ENCODE assay signal across 8 cellular contexts in the genomic region with DNA sequence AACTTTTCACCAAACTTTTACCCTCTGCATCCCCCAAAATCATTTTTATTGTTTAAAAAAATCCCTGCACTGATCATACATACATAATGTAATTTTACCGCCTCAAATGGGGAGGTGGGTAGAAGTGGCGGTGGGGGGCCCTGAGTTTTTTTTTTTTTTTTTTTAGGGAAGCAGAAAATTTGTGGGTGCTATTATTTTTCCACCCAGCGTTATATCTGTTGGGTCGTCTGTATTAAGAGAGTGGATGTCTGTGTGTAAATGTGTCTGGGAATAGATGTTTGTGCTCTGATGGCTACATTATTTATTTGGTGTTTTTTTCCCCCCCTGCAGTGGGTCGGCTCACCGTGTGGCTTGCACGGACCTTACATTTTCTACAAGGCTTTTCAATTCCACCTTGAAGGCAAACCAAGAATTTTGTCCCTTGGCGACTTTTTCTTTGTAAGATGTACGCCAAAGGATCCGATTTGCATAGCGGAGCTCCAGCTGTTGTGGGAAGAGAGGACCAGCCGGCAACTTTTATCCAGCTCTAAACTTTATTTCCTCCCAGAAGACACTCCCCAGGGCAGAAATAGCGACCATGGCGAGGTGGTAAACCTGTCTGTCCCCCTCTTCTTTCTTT. TPM values are rescaled to one million over a fixed set of nuclear protein-coding genes. Genes with fewer than 3 reads are reported as not detected.
DNase-seq lines count a peak whose midpoint lies in the region; ATAC-seq, FAIRE-seq and TF ChIP-seq lines count a peak whose summit lies in the region.

No MANE protein-coding gene starts in this region.

- POLR2A ChIA-PET in CD4-positive, alpha-beta T cell (lab: Charles Lee): interaction anchor here (0.6 to 8.1 kb wide), 40 partner anchors 10 to 1996 kb away, joined by 3 to 103 read pairs (median 6); partner anchors contain the start of genes CCDC6 and EGR2

- intact Hi-C loops in CD4-positive, alpha-beta T cell (cut with DNase I, micrococcal nuclease): loop anchor here (1.0 to 10.0 kb wide), 8 partner anchors 41 to 913 kb away; partner anchors contain the start of gene EGR2 (in 1 of the 2)
- intact Hi-C loops in adrenal gland (cut with DNase I): loop anchor here in 1 of 2 donors (10.0 kb wide), 1 partner anchor 343 kb away; no protein-coding TSS in a partner anchor

- H3K27me3 Mint-ChIP-seq in CD4-positive, alpha-beta T cell: no peaks in the 10 kb centered on the region

- TF ChIP-seq POLR2A in adrenal gland (IDR thresholded peaks at IDR 0.05): no peak

- FAIRE-seq in small intestine (lab: Jason Lieb, UNC): no peak

- no peak for TF ChIP-seq CTCF in CD4-positive, alpha-beta T cell (IDR thresholded peaks at IDR 0.05)
- no peak for TF ChIP-seq CTCF in adrenal gland (IDR thresholded peaks at IDR 0.05)

- H3K27ac Mint-ChIP-seq in CD4-positive, alpha-beta T cell: peak overlapping the region; percentile 91

- ATAC-seq in CD4-positive, alpha-beta T cell (ENCODE audit: poor library complexity): no peak
- ATAC-seq in HG03354 (IDR thresholded peaks at IDR 0.05; ENCODE audit: poor library complexity, severe bottlenecking, unreplicated experiment) (no peak), HG03280 (IDR thresholded peaks at IDR 0.05; ENCODE audit: unreplicated experiment) (no peak)

- H3K36me3 Mint-ChIP-seq in CD4-positive, alpha-beta T cell (ENCODE audit: low read depth): peaks cover 30% of the 10 kb centered on the region

- no peaks in the 10 kb centered on the region for H3K36me3 ChIP-seq in adrenal gland (replicated peaks in 1 of 2)
- H3K36me3 ChIP-seq in iPS-18a (ENCODE audit: control insufficient read depth, low read depth, low read length): no peaks in the 10 kb centered on the region
- no peaks in the 10 kb centered on the region for H3K36me3 ChIP-seq in small intestine (ENCODE audit: control insufficient read depth in 2 of 2, insufficient read depth in 2 of 2, low read length in 2 of 2)

- peaks cover 20 to 42% of the 10 kb centered on the region in 2 donors for H3K4me1 ChIP-seq in adrenal gland (replicated peaks in 1 of 2)
- H3K4me1 ChIP-seq in iPS-18a (ENCODE audit: control insufficient read depth, low read depth, low read length): peaks cover 39% of the 10 kb centered on the region
- H3K4me1 ChIP-seq in small intestine (ENCODE audit: control insufficient read depth in 2 of 2, insufficient read depth in 1 of 2, low read depth in 1 of 2, low read length in 1 of 2): peaks cover 0 to 13% of the 10 kb centered on the region in 2 donors

- CTCF ChIA-PET in CD4-positive, alpha-beta T cell (lab: Charles Lee): interaction anchor here (0.7 to 5.1 kb wide), 10 partner anchors 34 to 1374 kb away, joined by 3 to 20 read pairs (median 6); no protein-coding TSS in a partner anchor

- no peaks in the 10 kb centered on the region for H3K9me3 ChIP-seq in CD4-positive, alpha-beta T cell (ENCODE audit: control insufficient read depth, low read length)
- no peaks in the 10 kb centered on the region for H3K9me3 ChIP-seq in adrenal gland (replicated peaks in 1 of 3)
- no peaks in the 10 kb centered on the region for H3K9me3 ChIP-seq in iPS-18a (ENCODE audit: control insufficient read depth, low read depth, low read length)
- H3K9me3 ChIP-seq in small intestine (ENCODE audit: control insufficient read depth, low read depth): no peaks in the 10 kb centered on the region

- H3K27ac ChIP-seq in CD4-positive, alpha-beta T cell (ENCODE audit: low read depth, low read length): peak overlapping the region; percentile 98
- H3K27ac ChIP-seq in adrenal gland (peak overlapping the region; percentile 89 to 99 (median 94)), iPS-18a (ENCODE audit: low read length) (no peak overlapping the region), small intestine (ENCODE audit: low read depth in 1 of 2, low read length in 1 of 2) (peak overlapping the region; percentile 71 to 100)

- H3K9me3 Mint-ChIP-seq in CD4-positive, alpha-beta T cell: no peaks in the 10 kb centered on the region

- no peak for DNase-seq in CD4-positive, alpha-beta T cell
- peak; percentile 26 for DNase-seq in Jurkat, Clone E6-1 (ENCODE audit: low read depth, low spot score)
- DNase-seq in adrenal gland: peak in 2 of 7 donors; percentile 29 to 32
- DNase-seq in small intestine: peak; percentile 50
- no peak for DNase-seq in MV-4-11 (lab: John Stamatoyannopoulos, UW)

- 0 to 1% (median 0%) methylated on average over 14 of the region's 14 CpGs for WGBS in adrenal gland, 4 donors
- 0% methylated on average over 14 of the region's 14 CpGs for WGBS in small intestine, 3 donors

- no peak overlapping the region for H3K9ac ChIP-seq in iPS-18a (ENCODE audit: low read length)

- H3K4me1 Mint-ChIP-seq in CD4-positive, alpha-beta T cell (ENCODE audit: low read depth): peaks cover 59% of the 10 kb centered on the region

- peak overlapping the region; percentile 88 for H3K4me3 ChIP-seq in Jurkat, Clone E6-1 (ENCODE audit: low read length)
- H3K4me3 ChIP-seq in adrenal gland: peak overlapping the region; percentile 24 to 78 (median 67)
- peak overlapping the region; percentile 96 for H3K4me3 ChIP-seq in iPS-18a (ENCODE audit: low read length)
- H3K4me3 ChIP-seq in small intestine (ENCODE audit: low read depth in 1 of 2, low read length in 2 of 2): peak overlapping the region; percentile 90 to 93

- no peaks in the 10 kb centered on the region for H3K27me3 ChIP-seq in CD4-positive, alpha-beta T cell (ENCODE audit: control insufficient read depth, insufficient read depth, low read length)
- H3K27me3 ChIP-seq in adrenal gland: no peaks in the 10 kb centered on the region
- peaks cover 53% of the 10 kb centered on the region for H3K27me3 ChIP-seq in iPS-18a (ENCODE audit: control insufficient read depth, insufficient read depth, low read length)
- no peaks in the 10 kb centered on the region for H3K27me3 ChIP-seq in small intestine (ENCODE audit: control insufficient read depth in 2 of 2, insufficient read depth in 2 of 2, low read length in 2 of 2)

- peak overlapping the region; percentile 92 for H3K4me3 Mint-ChIP-seq in CD4-positive, alpha-beta T cell

RNA-seq across cellular contexts. Expression of gene ARID5B, which starts 0.4 kb away (rescaled TPM):
- 10 to 100 TPM; 49.2 to 51.3 TPM for total RNA-seq in CD4-positive, alpha-beta T cell
- 14.5 TPM for polyA plus RNA-seq in Jurkat, Clone E6-1 (2012; ENCODE audit: insufficient read depth, insufficient read length)
- 10 to 100 TPM in 7 of 8 donors, 1 to 10 TPM in 1; 8.6 to 42.4 (median 30.8) TPM for total RNA-seq in adrenal gland
- 10 to 100 TPM in 1 of 3 donors, 1 to 10 TPM in 2; 5.7 to 10.7 (median 9.0) TPM for polyA plus RNA-seq in adrenal gland
- 10 to 100 TPM in 1 of 3 donors, 1 to 10 TPM in 2; 1.1 to 12.1 (median 1.4) TPM for polyA plus RNA-seq in small intestine

Comparison
In these comparisons a context has a peak if more than half of its experiments do, and no peak if none do; other contexts are left out.
1. DNase-seq: peak in Jurkat, Clone E6-1 (single experiment) and small intestine (single experiment); none in CD4-positive, alpha-beta T cell (0 of 10) and MV-4-11 (single experiment).
2. Peak in every context shown above with its lines, with median percentiles within 50 percentile points of each other: H3K4me3 ChIP-seq.